Comparison of ENCODE assay signal across 8 cellular contexts in the genomic region with DNA sequence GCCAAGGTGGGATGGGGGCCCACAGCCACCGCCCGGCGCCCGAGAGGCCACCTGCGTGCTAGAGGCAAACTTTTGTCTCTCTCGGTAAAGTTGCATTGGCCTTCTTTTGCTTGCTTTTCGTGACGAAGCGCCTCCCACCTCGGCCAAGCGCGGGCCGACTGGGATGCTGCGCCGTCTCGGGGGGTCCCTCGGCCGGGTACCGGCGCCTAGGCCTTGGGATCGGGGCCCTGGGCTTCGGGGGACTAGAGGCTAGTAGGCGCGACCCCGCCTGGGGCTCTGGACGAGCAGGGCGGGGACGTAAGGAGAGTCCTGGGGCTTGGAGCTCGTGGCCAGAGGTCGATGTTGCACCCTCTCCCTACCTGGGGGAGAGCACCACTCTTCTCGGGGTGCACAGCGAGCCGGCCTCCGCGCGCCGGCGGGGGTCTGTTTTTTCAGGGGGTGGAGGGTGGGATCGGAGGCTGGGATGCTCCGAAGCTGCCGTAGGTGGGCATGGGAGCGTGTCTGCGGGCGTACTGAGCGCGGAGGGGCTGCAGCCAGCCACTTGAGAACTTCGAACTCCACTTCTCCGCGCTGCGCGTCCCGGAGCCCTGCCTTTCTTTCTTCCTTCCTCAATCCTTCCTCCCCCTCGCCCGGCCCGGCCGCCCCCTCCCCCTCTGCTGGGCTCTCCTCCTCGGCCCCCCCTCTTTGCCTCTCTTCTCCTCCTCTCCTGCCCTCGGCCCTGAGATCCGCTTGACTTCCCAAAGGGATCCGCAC. TPM values are rescaled to one million over a fixed set of nuclear protein-coding genes. Genes with fewer than 3 reads are reported as not detected.
A peak's percentile ranks its signal among the peaks of the same experiment; 100 is the strongest.
DNase-seq lines count a peak whose midpoint lies in the region; ATAC-seq, FAIRE-seq and TF ChIP-seq lines count a peak whose summit lies in the region.

No MANE protein-coding gene starts in this region.

- peak overlapping the region; percentile 69 for H3K9ac ChIP-seq in H9 (ENCODE audit: extremely low read depth, insufficient read length, low read length)

- H2BK20ac ChIP-seq in H9 (ENCODE audit: low read depth, low read length, poor library complexity, severe bottlenecking) = no peak overlapping the region

- H2BK120ac ChIP-seq in H9 (ENCODE audit: low read depth, low read length, poor library complexity, severe bottlenecking) = no peak overlapping the region

- H3K36me3 Mint-ChIP-seq in H9 (ENCODE audit: insufficient read depth in 1 of 3, low read depth in 3 of 3) = peaks cover 2 to 18% (median 14%) of the 10 kb centered on the region in 3 experiments; a peak in 6 of 7 replicates
- H3K36me3 Mint-ChIP-seq in WTC11 = no peaks in the 10 kb centered on the region

- H3T11ph ChIP-seq in H9 (ENCODE audit: low read length) = no peak overlapping the region

- H3K4me2 ChIP-seq in H9 (ENCODE audit: insufficient read depth, insufficient read length, low read length) = peak overlapping the region; percentile 85

- H2BK5ac ChIP-seq in H9 (ENCODE audit: insufficient read length, low read length) = no peak overlapping the region

- peaks cover 29% of the 10 kb centered on the region for H3K27me3 Mint-ChIP-seq in H9 (ENCODE audit: low read depth)
- no peaks in the 10 kb centered on the region for H3K27me3 Mint-ChIP-seq in WTC11 (ENCODE audit: low read depth)

- FAIRE-seq in small intestine (lab: Jason Lieb, UNC) (no peak), GM12891 (lab: Jason Lieb, UNC) (no peak), frontal cortex (lab: Jason Lieb, UNC) (no peak)

- intact Hi-C loops in right cardiac atrium (cut with DNase I) = no loop called here

- no peak overlapping the region for H2BK12ac ChIP-seq in H9 (ENCODE audit: insufficient read length, low read depth, low read length)

- no peaks in the 10 kb centered on the region; the same call in 1 of the 2 replicates for H3K79me2 ChIP-seq in H9 (ENCODE audit: insufficient read depth, low read length)

- no peak overlapping the region for H2AK5ac ChIP-seq in H9 (ENCODE audit: insufficient read length, low read length)

- H3K23me2 ChIP-seq in H9 (ENCODE audit: insufficient read length, low read depth, low read length, poor library complexity, severe bottlenecking) = peaks cover 37% of the 10 kb centered on the region

- H3K14ac ChIP-seq in H9 (ENCODE audit: insufficient read depth, low read length) = peak overlapping the region; percentile 54

- H3K4me3 ChIP-seq in right cardiac atrium (ENCODE audit: low read length) = peak overlapping the region; percentile 49
- peak overlapping the region; percentile 9 to 15 for H3K4me3 ChIP-seq in small intestine (ENCODE audit: low read depth in 1 of 2, low read length in 2 of 2)

- TF ChIP-seq CTCF in H9 (conservative IDR thresholded peaks at IDR 0.05) (no peak), WTC11 (IDR thresholded peaks at IDR 0.05) (no peak)

- H3K4me3 Mint-ChIP-seq in H9 = peak overlapping the region; percentile 90 to 96
- peak overlapping the region; percentile 88 for H3K4me3 Mint-ChIP-seq in WTC11

- ATAC-seq in WTC11 (peak; percentile 14), right cardiac atrium (peak; percentile 17 to 43), GM18868 (IDR thresholded peaks at IDR 0.05; ENCODE audit: unreplicated experiment) (no peak)

- no peak overlapping the region for H4K8ac ChIP-seq in H9 (replicated peaks; ENCODE audit: insufficient read length, low read depth, low read length)

- H2BK15ac ChIP-seq in H9 (ENCODE audit: low read depth, low read length) = no peak overlapping the region

- peak overlapping the region; percentile 8 for H3K18ac ChIP-seq in H9 (ENCODE audit: insufficient read length, low read depth, low read length)

- H4K5ac ChIP-seq in H9 (ENCODE audit: insufficient read length, low read depth, low read length) = no peak overlapping the region

- H3K9me3 Mint-ChIP-seq in H9 (no peaks in the 10 kb centered on the region), WTC11 (no peaks in the 10 kb centered on the region)

- no CpG with 5 or more reads among the region's 60 CpGs for WGBS in H9 (ENCODE audit: extremely low coverage, insufficient read length, low lambda C conversion rate)
- WGBS in right cardiac atrium = 1% methylated on average over 59 of the region's 60 CpGs
- WGBS in small intestine, 3 donors = 1 to 2% (median 2%) methylated on average over 42 to 60 of the region's 60 CpGs

- H3K27ac ChIP-seq in H9 (ENCODE audit: insufficient read length, low read depth, low read length) (no peak overlapping the region), right cardiac atrium (ENCODE audit: low read length) (peak overlapping the region; percentile 63), small intestine (ENCODE audit: low read depth in 1 of 2, low read length in 1 of 2) (peak overlapping the region in 1 of 2 donors; percentile 18)

- H3K4me1 Mint-ChIP-seq in H9 (peaks cover 48 to 50% of the 10 kb centered on the region in 2 experiments), WTC11 (peaks cover 47% of the 10 kb centered on the region)

- no peak overlapping the region for H3K4ac ChIP-seq in H9 (ENCODE audit: low read depth, low read length)

- H4K91ac ChIP-seq in H9 (ENCODE audit: insufficient read length, low read depth, low read length) = peak overlapping the region; percentile 67

- H2AFZ ChIP-seq in H9 (ENCODE audit: low read length) = no peak overlapping the region

- H3K56ac ChIP-seq in H9 (ENCODE audit: insufficient read length, low read depth, low read length) = no peak overlapping the region

- no peaks in the 10 kb centered on the region for H3K79me1 ChIP-seq in H9 (ENCODE audit: insufficient read depth, low read depth, low read length, poor library complexity, severe bottlenecking)

- peak overlapping the region; percentile 95 to 99 (median 96) for H3K27ac Mint-ChIP-seq in H9
- H3K27ac Mint-ChIP-seq in WTC11 = peak overlapping the region; percentile 99

- POLR2A ChIA-PET in WTC11 (lab: Charles Lee) = interaction anchor here (0.7 to 4.4 kb wide), 6 partner anchors 44 to 338 kb away, joined by 3 to 33 read pairs (median 3); no protein-coding TSS in a partner anchor

- H3K4me1 ChIP-seq in H9 (ENCODE audit: insufficient read depth, low read length) (peaks cover 9% of the 10 kb centered on the region), right cardiac atrium (ENCODE audit: control insufficient read depth, insufficient read depth, low read length) (no peaks in the 10 kb centered on the region), small intestine (ENCODE audit: control insufficient read depth in 2 of 2, insufficient read depth in 1 of 2, low read depth in 1 of 2, low read length in 1 of 2) (no peaks in the 10 kb centered on the region)

- H3K36me3 ChIP-seq in small intestine (ENCODE audit: control insufficient read depth in 2 of 2, insufficient read depth in 2 of 2, low read length in 2 of 2) = no peaks in the 10 kb centered on the region

- TF ChIP-seq POLR2A in GM12891 (IDR thresholded peaks at IDR 0.05; ENCODE audit: low read depth, low read length) = no peak

- H4K20me1 ChIP-seq in H9 (ENCODE audit: control insufficient read depth, insufficient read depth, insufficient read length) = no peaks in the 10 kb centered on the region

- DNase-seq in H9 (peak; percentile 37), WTC11 (ENCODE audit: low spot score) (peak; percentile 70), right cardiac atrium (peak; percentile 45 to 78 (median 74)), small intestine (no peak), GDM1 (lab: John Stamatoyannopoulos, UW) (no peak), GM12891 (ENCODE audit: insufficient read length, low spot score) (no peak), frontal cortex (ENCODE audit: low spot score in 2 of 2) (no peak)

- H3K9me3 ChIP-seq in H9 (ENCODE audit: control insufficient read depth, low read depth, low read length) (no peaks in the 10 kb centered on the region), right cardiac atrium (ENCODE audit: control insufficient read depth, low read length) (no peaks in the 10 kb centered on the region), small intestine (ENCODE audit: control insufficient read depth, low read depth) (no peaks in the 10 kb centered on the region)

- H3K27me3 ChIP-seq in H9 (ENCODE audit: insufficient read depth, low read length) = no peaks in the 10 kb centered on the region
- no peaks in the 10 kb centered on the region for H3K27me3 ChIP-seq in right cardiac atrium (ENCODE audit: control insufficient read depth, insufficient read depth)
- peaks cover 15 to 17% of the 10 kb centered on the region in 2 donors for H3K27me3 ChIP-seq in small intestine (ENCODE audit: control insufficient read depth in 2 of 2, insufficient read depth in 2 of 2, low read length in 2 of 2)

- CTCF ChIA-PET in WTC11 (lab: Charles Lee) = interaction anchor here (0.6 to 3.1 kb wide), 24 partner anchors 22 to 350 kb away, joined by 3 to 36 read pairs (median 5); no protein-coding TSS in a partner anchor

- H3K23ac ChIP-seq in H9 (ENCODE audit: insufficient read length, low read depth, low read length) = no peak overlapping the region

TF ChIP-seq in GM12891, 5 proteins besides CTCF, POLR2A, EP300 and RAD21:
- TF ChIP-seq POU2F2 (IDR thresholded peaks at IDR 0.05; ENCODE audit: low read depth, low read length) (no peak), POLR2AphosphoS5 (IDR thresholded peaks at IDR 0.05; ENCODE audit: low read depth, low read length) (no peak), PAX5 (IDR thresholded peaks at IDR 0.05; ENCODE audit: insufficient read depth, low read length, severe bottlenecking) (no peak), TAF1 (IDR thresholded peaks at IDR 0.05; ENCODE audit: low read depth, low read length) (no peak), SPI1 (IDR thresholded peaks at IDR 0.05; ENCODE audit: low read depth, low read length) (no peak)

RNA-seq across cellular contexts. Expression of a gene that starts 0.7 kb away (rescaled TPM):
- total RNA-seq in H9 (2021) (56.7 and 59.3 TPM in 2 replicates), WTC11 (2021) (45.9 to 60.9 TPM (median 48.6 TPM) in 3 replicates), right cardiac atrium (1 to 10 TPM; 2.8 to 4.8 (median 4.4) TPM), frontal cortex (0.41 TPM)
- polyA plus RNA-seq in right cardiac atrium (0.86 TPM), small intestine (1 to 10 TPM in 1 of 3 donors, not detected in 2; 1.2 TPM)
- polyA plus RNA-seq in GM12891 (2012; ENCODE audit: low read depth, missing spikeins) = not detected

Comparison
In these comparisons a context has a peak if more than half of its experiments do, and no peak if none do; other contexts are left out.
1. DNase-seq: peak in H9 (single experiment), WTC11 (single experiment) and right cardiac atrium (3 of 3); none in small intestine (single experiment), GDM1 (single experiment), GM12891 (single experiment) and frontal cortex (0 of 2).